28 cellular contexts compared by ENCODE assay signal in genomic region chr18:56307354-56307753, GRCh38.
"Had no signal": no experiment of that assay in that cellular context is flagged by ENCODE, and none has a peak within 500 bp of the region (broad histone marks: within the 10 kb centered on the region; RNA-seq: fewer than 3 reads in every experiment).

No MANE protein-coding gene starts in this region.

- H3K9me3 ChIP-seq: breast epithelium, gastroesophageal sphincter, left ventricle myocardium inferior, mucosa of descending colon, pancreas, prostate gland, sigmoid colon, stomach, tibial artery had no signal

- ATAC-seq: activated CD8-positive, alpha-beta T cell treated with anti-CD3 and anti-CD28 coated beads for 36 hours; activated naive CD4-positive, alpha-beta T cell treated with anti-CD3 and anti-CD28 coated beads, Interleukin-2, amount 50 U/mL, for 72 hours; gastroesophageal sphincter; mucosa of descending colon; pancreas had no signal

- H3K4me3 Mint-ChIP-seq: activated CD8-positive, alpha-beta T cell treated with anti-CD3 and anti-CD28 coated beads for 36 hours; nephron; stimulated activated naive B cell treated with anti-CD40 and anti-IgM and Interleukin-4, amounts not matched to agents 10 μg/mL and 1 μg/mL and 100 μg/mL, for 72 hours; WTC11 had no signal

- H3K27ac Mint-ChIP-seq: activated CD8-positive, alpha-beta T cell treated with anti-CD3 and anti-CD28 coated beads for 36 hours; activated naive CD4-positive, alpha-beta T cell treated with anti-CD3 and anti-CD28 coated beads, Interleukin-2, amount 50 U/mL, for 72 hours; stimulated activated naive B cell treated with anti-CD40 and anti-IgM and Interleukin-4, amounts not matched to agents 10 μg/mL and 1 μg/mL and 100 μg/mL, for 72 hours; WTC11 had no signal

- H3K9me3 Mint-ChIP-seq: activated CD8-positive, alpha-beta T cell treated with anti-CD3 and anti-CD28 coated beads for 36 hours; activated naive CD4-positive, alpha-beta T cell treated with anti-CD3 and anti-CD28 coated beads, Interleukin-2, amount 50 U/mL, for 72 hours; nephron; WTC11 had no signal

- DNase-seq: activated CD4-positive, alpha-beta T cell treated with anti-CD3 and anti-CD28 coated beads for 1 hour; activated CD4-positive, alpha-beta T cell treated with anti-CD3 and anti-CD28 coated beads, Interleukin-2, amount 50 U/mL, for 1 hour; activated CD8-positive, alpha-beta T cell treated with anti-CD3 and anti-CD28 coated beads for 36 hours; activated naive CD4-positive, alpha-beta T cell; activated T-cell treated with anti-CD3 and anti-CD28 coated beads, Interleukin-2, amount 50 U/mL, for 48 hours; central memory CD4-positive, alpha-beta T cell; islet precursor cell; left ventricle myocardium inferior; mucosa of descending colon; nucleus accumbens; pancreas; retina; sigmoid colon; small intestine; stimulated activated CD4-positive, alpha-beta T cell treated with anti-CD3 and anti-CD28 coated beads, Interleukin-4, amount 100 ng/mL, for 24 hours; stimulated activated naive B cell treated with anti-CD40 and anti-IgM and Interleukin-4, amounts not matched to agents 10 μg/mL and 1 μg/mL and 100 μg/mL, for 72 hours; stomach; T-helper 2 cell; tibial artery had no signal

- FAIRE-seq: endothelial cell of umbilical vein, pancreas, small intestine had no signal

- H2AFZ ChIP-seq: hepatocyte had no signal

- H3K36me3 ChIP-seq: breast epithelium, gastroesophageal sphincter, left ventricle myocardium inferior, pancreas, prostate gland, sigmoid colon, stomach, tibial artery had no signal

- H3K4me3 ChIP-seq: breast epithelium, gastroesophageal sphincter, hepatocyte, left ventricle myocardium inferior, lung, mucosa of descending colon, pancreas, prostate gland, sigmoid colon, stomach, tibial artery had no signal

- H3K4me2 ChIP-seq: hepatocyte had no signal

- H3K36me3 Mint-ChIP-seq: activated naive CD4-positive, alpha-beta T cell treated with anti-CD3 and anti-CD28 coated beads, Interleukin-2, amount 50 U/mL, for 72 hours; stimulated activated naive B cell treated with anti-CD40 and anti-IgM and Interleukin-4, amounts not matched to agents 10 μg/mL and 1 μg/mL and 100 μg/mL, for 72 hours; WTC11 had no signal

- H3K79me2 ChIP-seq: hepatocyte had no signal

- H3K27ac ChIP-seq: breast epithelium, gastroesophageal sphincter, hepatocyte, left ventricle myocardium inferior, pancreas, prostate gland, sigmoid colon, stomach, tibial artery had no signal

- H3K27me3 Mint-ChIP-seq: activated CD8-positive, alpha-beta T cell treated with anti-CD3 and anti-CD28 coated beads for 36 hours; stimulated activated naive B cell treated with anti-CD40 and anti-IgM and Interleukin-4, amounts not matched to agents 10 μg/mL and 1 μg/mL and 100 μg/mL, for 72 hours had no signal

- H3K27me3 ChIP-seq: breast epithelium, gastroesophageal sphincter, hepatocyte, pancreas, sigmoid colon, stomach, tibial artery had no signal

- H3K4me1 ChIP-seq: breast epithelium, gastroesophageal sphincter, pancreas, prostate gland, sigmoid colon, stomach, tibial artery had no signal
